Comparison of ENCODE assay signal across 11 cellular contexts in the genomic region with DNA sequence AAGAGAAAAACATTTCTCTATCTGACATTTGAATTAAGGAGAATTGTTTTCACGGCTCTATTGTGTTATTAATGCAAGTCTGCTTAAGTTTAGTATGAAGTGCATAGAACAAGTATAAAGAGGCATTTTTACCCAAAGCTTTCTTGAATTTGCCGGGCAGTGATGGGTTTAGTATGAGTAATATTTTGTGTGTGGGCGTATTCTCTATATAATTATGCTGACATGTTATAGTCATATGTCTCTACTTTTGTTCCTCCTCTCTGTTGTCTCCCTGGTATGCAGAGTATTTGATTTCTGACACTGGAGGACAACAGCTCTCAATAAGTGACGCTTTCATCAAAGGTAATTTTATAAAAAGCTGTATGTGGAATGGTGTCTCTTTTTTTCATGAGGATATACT. TPM values are rescaled to one million over a fixed set of nuclear protein-coding genes. Genes with fewer than 3 reads are reported as not detected.
DNase-seq lines count a peak whose midpoint lies in the region; ATAC-seq and TF ChIP-seq lines count a peak whose summit lies in the region.
"Had no signal": no experiment of that assay in that cellular context is flagged by ENCODE, and none has a peak within 500 bp of the region (broad histone marks: within the 10 kb centered on the region; RNA-seq: fewer than 3 reads in every experiment).

No MANE protein-coding gene starts in this region.

- H3K36me3 Mint-ChIP-seq in activated T-helper 17 cell treated with anti-CD3 and anti-CD28 coated beads, Interleukin-2, amount 50 U/mL, for 72 hours (ENCODE audit: low read depth) = peaks cover 64% of the 10 kb centered on the region
- H3K36me3 Mint-ChIP-seq in endothelial cell (ENCODE audit: low read depth, unreplicated experiment) = peaks cover 19% of the 10 kb centered on the region

- H3K4me3 Mint-ChIP-seq in activated T-helper 17 cell treated with anti-CD3 and anti-CD28 coated beads, Interleukin-2, amount 50 U/mL, for 72 hours = peak overlapping the region; percentile 64
- H3K4me3 Mint-ChIP-seq in endothelial cell (ENCODE audit: unreplicated experiment) = no peak overlapping the region
- H3K4me3 Mint-ChIP-seq: nephron had no signal

- no peak for TF ChIP-seq CTCF in endothelial cell (IDR thresholded peaks at IDR 0.05; ENCODE audit: unreplicated experiment)

- H3K9me3 Mint-ChIP-seq in activated T-helper 17 cell treated with anti-CD3 and anti-CD28 coated beads, Interleukin-2, amount 50 U/mL, for 72 hours = no peaks in the 10 kb centered on the region
- no peaks in the 10 kb centered on the region for H3K9me3 Mint-ChIP-seq in endothelial cell (ENCODE audit: unreplicated experiment)

- peaks cover 26% of the 10 kb centered on the region for H3K4me1 Mint-ChIP-seq in activated T-helper 17 cell treated with anti-CD3 and anti-CD28 coated beads, Interleukin-2, amount 50 U/mL, for 72 hours
- H3K4me1 Mint-ChIP-seq in endothelial cell (ENCODE audit: unreplicated experiment) = peaks cover 8% of the 10 kb centered on the region

- ATAC-seq in GM19035 (IDR thresholded peaks at IDR 0.05; ENCODE audit: unreplicated experiment) (peak; percentile 64), HG02938 (IDR thresholded peaks at IDR 0.05; ENCODE audit: unreplicated experiment) (peak; percentile 64)
- ATAC-seq in activated T-helper 17 cell treated with anti-CD3 and anti-CD28 coated beads, Interleukin-2, amount 50 U/mL, for 72 hours (replicated peaks) = peak; percentile 89

- in situ Hi-C loops in KBM-7 (cut with MboI; ENCODE audit: low pct_unique_long_range_greater_than_20kb, low sequenced_read_pairs) = no loop called here

- H3K27ac Mint-ChIP-seq in activated T-helper 17 cell treated with anti-CD3 and anti-CD28 coated beads, Interleukin-2, amount 50 U/mL, for 72 hours = peak overlapping the region; percentile 80
- H3K27ac Mint-ChIP-seq in endothelial cell (ENCODE audit: unreplicated experiment) = no peak overlapping the region

- H3K27me3 Mint-ChIP-seq in activated T-helper 17 cell treated with anti-CD3 and anti-CD28 coated beads, Interleukin-2, amount 50 U/mL, for 72 hours = no peaks in the 10 kb centered on the region
- no peaks in the 10 kb centered on the region for H3K27me3 Mint-ChIP-seq in endothelial cell (ENCODE audit: unreplicated experiment)

- peak; percentile 63 for DNase-seq in COLO829 (ENCODE audit: low spot score)
- no peak for DNase-seq in endothelial cell (ENCODE audit: low spot score)
- no peak for DNase-seq in KBM-7
- DNase-seq in activated naive CD4-positive, alpha-beta T cell (lab: John Stamatoyannopoulos, UW) = no peak
- DNase-seq in DMS114 treated with DMSO at 0.1 percent for 48 hours (lab: John Stamatoyannopoulos, UW; ENCODE audit: unreplicated experiment) = no peak
- DNase-seq: COR-L47, NCI-H2107 had no signal

RNA-seq across cellular contexts. Expression of gene PIKFYVE, which starts 45.9 kb away (rescaled TPM):
- total RNA-seq in activated T-helper 17 cell treated with anti-CD3 and anti-CD28 coated beads, Interleukin-2, amount 50 U/mL, for 72 hours = 10 to 100 TPM; 20.3 to 23.7 TPM
- 52.7 TPM for total RNA-seq in endothelial cell (ENCODE audit: unreplicated experiment)

RNA-seq across cellular contexts. Expression of gene IDH1, which starts 57.1 kb away (rescaled TPM):
- total RNA-seq in activated T-helper 17 cell treated with anti-CD3 and anti-CD28 coated beads, Interleukin-2, amount 50 U/mL, for 72 hours = 10 to 100 TPM; 17.0 to 34.3 TPM
- 171 TPM for total RNA-seq in endothelial cell (ENCODE audit: unreplicated experiment)
